8 cellular contexts compared by ENCODE assay signal in the genomic region with DNA sequence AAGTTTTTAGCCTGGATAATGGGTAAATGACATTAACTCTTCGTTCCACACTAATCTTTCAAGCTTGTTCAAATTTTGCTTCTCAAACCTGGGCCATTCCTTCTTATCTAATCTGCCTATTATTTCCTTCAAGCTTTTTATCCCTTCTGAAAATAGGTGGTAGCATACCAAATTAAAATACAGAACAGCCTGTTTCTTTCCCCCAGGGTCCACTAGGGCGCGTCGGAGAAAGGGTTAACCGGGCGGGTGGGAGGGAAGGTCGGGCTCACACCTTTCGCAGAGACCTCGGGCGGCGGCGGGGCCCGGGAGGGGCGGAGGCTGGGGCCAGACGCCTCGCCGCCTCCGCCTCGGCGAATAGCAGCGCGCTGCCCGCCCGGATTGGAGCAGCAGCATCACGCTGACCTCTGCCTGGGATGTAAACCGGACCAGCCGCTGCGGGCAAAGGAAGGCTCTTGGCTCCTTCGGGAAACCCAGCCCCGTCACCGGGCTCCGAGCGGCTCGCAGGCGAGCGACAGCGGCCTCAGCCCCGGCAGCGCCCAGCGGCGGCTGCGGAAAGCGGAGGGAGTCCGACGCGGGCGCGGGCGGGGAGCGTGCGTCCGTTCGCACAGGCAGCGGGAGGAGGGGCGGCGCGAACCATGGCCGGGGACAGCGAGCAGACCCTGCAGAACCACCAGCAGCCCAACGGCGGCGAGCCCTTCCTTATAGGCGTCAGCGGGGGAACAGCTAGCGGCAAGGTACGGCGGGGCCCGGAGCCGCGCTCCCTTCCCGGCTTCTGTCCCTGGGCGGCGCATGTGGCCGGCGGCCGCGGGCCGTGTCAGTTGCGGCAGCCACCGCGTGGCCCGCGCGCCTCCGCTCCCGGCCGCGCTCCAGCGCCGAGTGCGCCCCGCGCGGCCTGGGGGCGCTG. TPM values are rescaled to one million over a fixed set of nuclear protein-coding genes. Genes with fewer than 3 reads are reported as not detected.
DNase-seq lines count a peak whose midpoint lies in the region; ATAC-seq and TF ChIP-seq lines count a peak whose summit lies in the region.

A gene (plus strand): TSS at position 416 of the 904 bp plus-strand sequence. CDS start 220 bp downstream, at position 636.

- POLR2A ChIA-PET in GM10248 (lab: Yijun Ruan, JAX), result no interaction called here
- POLR2A ChIA-PET in activated naive CD8-positive, alpha-beta T cell treated with anti-CD3 and anti-CD28 coated beads, Interleukin-2, amount 10 ng/mL, durations not matched to agents 7 days and 5 days (lab: Charles Lee), result interaction anchor here (1.2 to 2.3 kb wide), 2 partner anchors 59 to 130 kb away, joined by 5 to 7 read pairs; a partner anchor contains a TSS

- H2BK20ac ChIP-seq in H9 (ENCODE audit: low read depth, low read length, poor library complexity, severe bottlenecking), result no peak within 1 kb of the TSS

- no peak within 1 kb of the TSS for H3K23ac ChIP-seq in H9 (ENCODE audit: insufficient read length, low read depth, low read length)

- peak; percentile 89 for DNase-seq in GM10248 (ENCODE audit: extremely low spot score)
- DNase-seq in H9, result peak; percentile 91
- peak; percentile 75 for DNase-seq in activated naive CD8-positive, alpha-beta T cell treated with anti-CD3 and anti-CD28 coated beads, Interleukin-2, amount 10 ng/mL, durations not matched to agents 7 days and 5 days
- DNase-seq in cardiac muscle cell (ENCODE audit: low read depth in 1 of 2, low spot score in 1 of 2), result peak; percentile 81 to 90
- peak; percentile 58 to 95 (median 74) for DNase-seq in posterior cingulate gyrus
- peak; percentile 70 to 95 for DNase-seq in upper lobe of left lung

- H3K23me2 ChIP-seq in H9 (ENCODE audit: insufficient read length, low read depth, low read length, poor library complexity, severe bottlenecking), result peaks cover 10% of the 10 kb centered on the region

- H4K91ac ChIP-seq in H9 (ENCODE audit: insufficient read length, low read depth, low read length), result peak within 1 kb of the TSS; percentile 95

- peak within 1 kb of the TSS; percentile 88 to 99 (median 98) for H3K27ac Mint-ChIP-seq in H9
- peak within 1 kb of the TSS; percentile 68 for H3K27ac Mint-ChIP-seq in activated naive CD8-positive, alpha-beta T cell treated with anti-CD3 and anti-CD28 coated beads, Interleukin-2, amount 10 ng/mL, durations not matched to agents 7 days and 5 days

- no peak within 1 kb of the TSS for H2AFZ ChIP-seq in H9 (ENCODE audit: low read length)
- peak within 1 kb of the TSS; percentile 84 for H2AFZ ChIP-seq in Loucy (ENCODE audit: low read length)

- intact Hi-C loops in posterior cingulate gyrus (cut with DNase I), result loop anchor here (2.0 to 5.0 kb wide), 3 partner anchors 59 to 195 kb away; a partner anchor contains a TSS

- no peak for TF ChIP-seq EP300 in upper lobe of left lung (IDR thresholded peaks at IDR 0.05)

- peak within 1 kb of the TSS; percentile 48 for H2BK5ac ChIP-seq in H9 (ENCODE audit: insufficient read length, low read length)

- H3K27me3 Mint-ChIP-seq in H9 (ENCODE audit: low read depth), result no peaks in the 10 kb centered on the region
- H3K27me3 Mint-ChIP-seq in activated naive CD8-positive, alpha-beta T cell treated with anti-CD3 and anti-CD28 coated beads, Interleukin-2, amount 10 ng/mL, durations not matched to agents 7 days and 5 days, result peaks cover 3% of the 10 kb centered on the region

- no peaks in the 10 kb centered on the region for H3K9me3 Mint-ChIP-seq in H9
- no peaks in the 10 kb centered on the region for H3K9me3 Mint-ChIP-seq in activated naive CD8-positive, alpha-beta T cell treated with anti-CD3 and anti-CD28 coated beads, Interleukin-2, amount 10 ng/mL, durations not matched to agents 7 days and 5 days

- no peak within 1 kb of the TSS for H2BK15ac ChIP-seq in H9 (ENCODE audit: low read depth, low read length)

- no peaks in the 10 kb centered on the region for H3F3A ChIP-seq in Loucy (ENCODE audit: low read depth)

- H3K9ac ChIP-seq in H9 (ENCODE audit: extremely low read depth, insufficient read length, low read length) (peak within 1 kb of the TSS; percentile 99), Loucy (ENCODE audit: low read depth, low read length, poor library complexity, severe bottlenecking) (peak within 1 kb of the TSS; percentile 94)

- CTCF ChIA-PET in GM10248 (lab: Yijun Ruan, JAX), result interaction anchor here (0.8 to 8.1 kb wide), 3 partner anchors 9 to 70 kb away, joined by 3 to 67 read pairs (median 4); no protein-coding TSS in a partner anchor

- H4K20me1 ChIP-seq in H9 (ENCODE audit: control insufficient read depth, insufficient read depth, insufficient read length) (no peaks in the 10 kb centered on the region), Loucy (ENCODE audit: insufficient read depth, low read length, poor library complexity, severe bottlenecking) (peaks cover 30% of the 10 kb centered on the region)

- TF ChIP-seq CTCF in GM10248 (IDR thresholded peaks at IDR 0.05; ENCODE audit: control extremely low read depth, extremely low read depth, low read depth, missing control alignments) (peak; percentile 34), H9 (conservative IDR thresholded peaks at IDR 0.05) (peak; percentile 17; the same call in 2 of the 3 replicates), Loucy (conservative IDR thresholded peaks at IDR 0.05; ENCODE audit: low read length) (peak; percentile 31; the same call in 1 of the 2 replicates), cardiac muscle cell (IDR thresholded peaks at IDR 0.05; ENCODE audit: low read depth, low read length) (no peak), upper lobe of left lung (IDR thresholded peaks at IDR 0.05) (peak in 4 of 6 experiments; percentile 28 to 63 (median 50))

- no CpG with 5 or more reads among the region's 95 CpGs for WGBS in H9 (ENCODE audit: extremely low coverage, insufficient read length, low lambda C conversion rate)
- WGBS in upper lobe of left lung, 2 donors, result 0 to 1% methylated on average over 34 to 40 of the region's 95 CpGs

- peaks cover 8 to 20% (median 9%) of the 10 kb centered on the region in 3 experiments for H3K36me3 Mint-ChIP-seq in H9 (ENCODE audit: insufficient read depth in 1 of 3, low read depth in 3 of 3)
- H3K36me3 Mint-ChIP-seq in activated naive CD8-positive, alpha-beta T cell treated with anti-CD3 and anti-CD28 coated beads, Interleukin-2, amount 10 ng/mL, durations not matched to agents 7 days and 5 days, result peaks cover 4% of the 10 kb centered on the region

- peak within 1 kb of the TSS; percentile 98 for H3K18ac ChIP-seq in H9 (ENCODE audit: insufficient read length, low read depth, low read length)

- H3K27me3 ChIP-seq in H9 (ENCODE audit: insufficient read depth, low read length), result no peaks in the 10 kb centered on the region
- no peaks in the 10 kb centered on the region for H3K27me3 ChIP-seq in Loucy (ENCODE audit: insufficient read depth, low read length, poor library complexity, severe bottlenecking)
- H3K27me3 ChIP-seq in cardiac muscle cell, result no peaks in the 10 kb centered on the region
- H3K27me3 ChIP-seq in upper lobe of left lung, result no peaks in the 10 kb centered on the region

- TF ChIP-seq POLR2A in upper lobe of left lung (IDR thresholded peaks at IDR 0.05), result peak in 3 of 4 donors; percentile 16 to 52 (median 42)

- H3K4me2 ChIP-seq in H9 (ENCODE audit: insufficient read depth, insufficient read length, low read length) (peak within 1 kb of the TSS; percentile 96), Loucy (ENCODE audit: low read depth, low read length, poor library complexity, severe bottlenecking) (peak within 1 kb of the TSS; percentile 95)

- no peak within 1 kb of the TSS for H2BK12ac ChIP-seq in H9 (ENCODE audit: insufficient read length, low read depth, low read length)

- H3K9me3 ChIP-seq in H9 (ENCODE audit: control insufficient read depth, low read depth, low read length), result no peaks in the 10 kb centered on the region
- no peaks in the 10 kb centered on the region for H3K9me3 ChIP-seq in Loucy (ENCODE audit: insufficient read depth, low read depth, low read length)
- H3K9me3 ChIP-seq in cardiac muscle cell (ENCODE audit: low read depth), result no peaks in the 10 kb centered on the region
- no peaks in the 10 kb centered on the region for H3K9me3 ChIP-seq in upper lobe of left lung

- peak within 1 kb of the TSS; percentile 98 for H3T11ph ChIP-seq in H9 (ENCODE audit: low read length)

- H3K4me3 ChIP-seq in Loucy (ENCODE audit: low read length, poor library complexity, severe bottlenecking) (peak within 1 kb of the TSS; percentile 95), cardiac muscle cell (peak within 1 kb of the TSS; percentile 73), upper lobe of left lung (peak within 1 kb of the TSS; percentile 74 to 96 (median 86))

- H3K4me3 Mint-ChIP-seq in H9, result peak within 1 kb of the TSS; percentile 95 to 98
- H3K4me3 Mint-ChIP-seq in activated naive CD8-positive, alpha-beta T cell treated with anti-CD3 and anti-CD28 coated beads, Interleukin-2, amount 10 ng/mL, durations not matched to agents 7 days and 5 days, result peak within 1 kb of the TSS; percentile 91

- H2AK5ac ChIP-seq in H9 (ENCODE audit: insufficient read length, low read length), result no peak within 1 kb of the TSS

- H2BK120ac ChIP-seq in H9 (ENCODE audit: low read depth, low read length, poor library complexity, severe bottlenecking), result no peak within 1 kb of the TSS

- H3K36me3 ChIP-seq in Loucy (ENCODE audit: insufficient read depth, low read length) (no peaks in the 10 kb centered on the region), cardiac muscle cell (no peaks in the 10 kb centered on the region), upper lobe of left lung (no peaks in the 10 kb centered on the region)

- peaks cover 27 to 28% of the 10 kb centered on the region in 2 experiments for H3K4me1 Mint-ChIP-seq in H9
- H3K4me1 Mint-ChIP-seq in activated naive CD8-positive, alpha-beta T cell treated with anti-CD3 and anti-CD28 coated beads, Interleukin-2, amount 10 ng/mL, durations not matched to agents 7 days and 5 days, result peaks cover 16% of the 10 kb centered on the region

- H3K79me1 ChIP-seq in H9 (ENCODE audit: insufficient read depth, low read depth, low read length, poor library complexity, severe bottlenecking), result peaks cover 2% of the 10 kb centered on the region

- H4K5ac ChIP-seq in H9 (ENCODE audit: insufficient read length, low read depth, low read length), result peak within 1 kb of the TSS; percentile 98

- H3K27ac ChIP-seq in H9 (ENCODE audit: insufficient read length, low read depth, low read length), result peak within 1 kb of the TSS; percentile 78
- peak within 1 kb of the TSS; percentile 79 for H3K27ac ChIP-seq in cardiac muscle cell
- H3K27ac ChIP-seq in upper lobe of left lung, result peak within 1 kb of the TSS; percentile 77 to 91 (median 90)

- peaks cover 35% of the 10 kb centered on the region for H3K79me2 ChIP-seq in H9 (ENCODE audit: insufficient read depth, low read length)
- peaks cover 52% of the 10 kb centered on the region for H3K79me2 ChIP-seq in Loucy (ENCODE audit: insufficient read depth, low read length)

- H3K56ac ChIP-seq in H9 (ENCODE audit: insufficient read length, low read depth, low read length), result peak within 1 kb of the TSS; percentile 80

- H3K14ac ChIP-seq in H9 (ENCODE audit: insufficient read depth, low read length), result peak within 1 kb of the TSS; percentile 98

- no peaks in the 10 kb centered on the region for H3K9me2 ChIP-seq in Loucy (replicated peaks; ENCODE audit: low read depth, low read length)

- H3K4me1 ChIP-seq in H9 (ENCODE audit: insufficient read depth, low read length), result peaks cover 2% of the 10 kb centered on the region; the same call in 1 of the 2 replicates
- H3K4me1 ChIP-seq in Loucy (ENCODE audit: insufficient read depth, low read length, poor library complexity, severe bottlenecking), result peaks cover 27% of the 10 kb centered on the region
- peaks cover 6% of the 10 kb centered on the region for H3K4me1 ChIP-seq in cardiac muscle cell (ENCODE audit: low read depth)
- H3K4me1 ChIP-seq in upper lobe of left lung, result peaks cover 15 to 28% (median 20%) of the 10 kb centered on the region in 4 donors

- ATAC-seq in SK-N-SH treated with all-trans-retinoic acid at 6 μM for 48 hours (peak; percentile 89), upper lobe of left lung (ENCODE audit: low FRiP score in 2 of 2) (peak; percentile 83 to 94)
- peak; percentile 73 for ATAC-seq in activated naive CD8-positive, alpha-beta T cell treated with anti-CD3 and anti-CD28 coated beads, Interleukin-2, amount 10 ng/mL, durations not matched to agents 7 days and 5 days (ENCODE audit: low read depth)

- no peak within 1 kb of the TSS for H4K8ac ChIP-seq in H9 (replicated peaks; ENCODE audit: insufficient read length, low read depth, low read length)

- H3K4ac ChIP-seq in H9 (ENCODE audit: low read depth, low read length), result peak within 1 kb of the TSS; percentile 65; the same call in 1 of the 2 replicates

RNA-seq across cellular contexts. Expression of the gene that starts here (rescaled TPM):
- total RNA-seq in H9 (2021) (74.8 and 77.9 TPM in 2 replicates), cardiac muscle cell (28.3 and 29.6 TPM in 2 replicates), upper lobe of left lung (10 to 100 TPM in 2 of 6 donors, 1 to 10 TPM in 4; 7.5 to 17.9 (median 9.7) TPM)
- total RNA-seq in activated naive CD8-positive, alpha-beta T cell treated with anti-CD3 and anti-CD28 coated beads, Interleukin-2, amount 10 ng/mL, durations not matched to agents 7 days and 5 days, result 10 to 100 TPM; 15.0 to 15.3 TPM
- 19.0 and 28.2 TPM in 2 replicates for polyA plus RNA-seq in cardiac muscle cell

Comparison
In these comparisons a context has a peak if more than half of its experiments do, and no peak if none do; other contexts are left out.
1. Peak in every context shown above with its lines: DNase-seq, ATAC-seq, H3K4me3 ChIP-seq and H3K27ac ChIP-seq.